8 cellular contexts compared by ENCODE assay signal in genomic region chr3:123642182-123642956, GRCh38. TPM values are rescaled to one million over a fixed set of nuclear protein-coding genes. Genes with fewer than 3 reads are reported as not detected.
DNase-seq lines count a peak whose midpoint lies in the region; ATAC-seq and TF ChIP-seq lines count a peak whose summit lies in the region.

No MANE protein-coding gene starts in this region.

- WGBS in upper lobe of left lung, 2 donors = 35 to 40% methylated on average over 3 of the region's 3 CpGs

- no peaks in the 10 kb centered on the region for H3K27me3 ChIP-seq in neutrophil
- H3K27me3 ChIP-seq in upper lobe of left lung = no peaks in the 10 kb centered on the region

- TF ChIP-seq POLR2A in upper lobe of left lung (IDR thresholded peaks at IDR 0.05) = no peak

- ATAC-seq in HG03571 (IDR thresholded peaks at IDR 0.05; ENCODE audit: unreplicated experiment) (peak; percentile 69), upper lobe of left lung (ENCODE audit: low FRiP score in 2 of 2) (peak; percentile 54 to 82)

- peak; percentile 39 for DNase-seq in DMS114 treated with DMSO at 0.1 percent for 48 hours (lab: John Stamatoyannopoulos, UW; ENCODE audit: unreplicated experiment)
- peak; percentile 76 for DNase-seq in GM20000 (ENCODE audit: low spot score)
- DNase-seq in NOMO-1 treated with dmso at 0.1 percent for 144 hours (lab: John Stamatoyannopoulos, UW; ENCODE audit: unreplicated experiment) = peak; percentile 83
- DNase-seq in activated CD8-positive, alpha-beta memory T cell treated with anti-CD3 and anti-CD28 coated beads, Interleukin-2, amount 50 U/mL, for 48 hours = peak; percentile 83
- peak; percentile 96 for DNase-seq in fibroblast of pulmonary artery (ENCODE audit: low read depth)
- DNase-seq in upper lobe of left lung = peak in 1 of 2 donors; percentile 84

- no peak for TF ChIP-seq EP300 in upper lobe of left lung (IDR thresholded peaks at IDR 0.05)

- H3K4me1 ChIP-seq in neutrophil (ENCODE audit: control insufficient read depth in 1 of 2, insufficient read depth in 1 of 2, low read depth in 1 of 2, low read length in 1 of 2) (no peaks in the 10 kb centered on the region), upper lobe of left lung (peaks cover 0 to 6% (median 1%) of the 10 kb centered on the region in 4 donors)

- H3K4me3 ChIP-seq in fibroblast of pulmonary artery (replicated peaks; ENCODE audit: low read depth, low read length) = no peak overlapping the region
- H3K4me3 ChIP-seq in neutrophil (ENCODE audit: low read depth in 1 of 2, low read length in 1 of 2) = no peak overlapping the region
- H3K4me3 ChIP-seq in upper lobe of left lung = no peak overlapping the region

- H3K9me3 ChIP-seq in neutrophil (no peaks in the 10 kb centered on the region), upper lobe of left lung (no peaks in the 10 kb centered on the region)

- H3K27ac ChIP-seq in neutrophil (no peak overlapping the region), upper lobe of left lung (peak overlapping the region; percentile 12 to 47 (median 25))

- H3K36me3 ChIP-seq in neutrophil = no peaks in the 10 kb centered on the region
- H3K36me3 ChIP-seq in upper lobe of left lung = peaks cover 7 to 75% (median 48%) of the 10 kb centered on the region in 4 donors

- TF ChIP-seq CTCF in GM20000 (IDR thresholded peaks at IDR 0.05; ENCODE audit: extremely low read depth, missing control alignments) (peak; percentile 61), fibroblast of pulmonary artery (IDR thresholded peaks at IDR 0.05; ENCODE audit: low read length, missing control alignments) (peak; percentile 93), neutrophil (IDR thresholded peaks at IDR 0.05) (peak; percentile 23), upper lobe of left lung (IDR thresholded peaks at IDR 0.05) (peak; percentile 70 to 87 (median 80))

RNA-seq across cellular contexts. Expression of gene HACD2, which starts 57.5 kb away (rescaled TPM):
- 10 to 100 TPM; 12.5 to 60.4 (median 39.1) TPM for total RNA-seq in upper lobe of left lung

Comparison
In these comparisons a context has a peak if more than half of its experiments do, and no peak if none do; other contexts are left out.
1. CTCF ChIP-seq: peak in every context shown above with its lines; median percentile 93 in fibroblast of pulmonary artery; 80 in upper lobe of left lung; 61 in GM20000; 23 in neutrophil.